Comparison of ENCODE assay signal across 2 cellular contexts in the genomic region with DNA sequence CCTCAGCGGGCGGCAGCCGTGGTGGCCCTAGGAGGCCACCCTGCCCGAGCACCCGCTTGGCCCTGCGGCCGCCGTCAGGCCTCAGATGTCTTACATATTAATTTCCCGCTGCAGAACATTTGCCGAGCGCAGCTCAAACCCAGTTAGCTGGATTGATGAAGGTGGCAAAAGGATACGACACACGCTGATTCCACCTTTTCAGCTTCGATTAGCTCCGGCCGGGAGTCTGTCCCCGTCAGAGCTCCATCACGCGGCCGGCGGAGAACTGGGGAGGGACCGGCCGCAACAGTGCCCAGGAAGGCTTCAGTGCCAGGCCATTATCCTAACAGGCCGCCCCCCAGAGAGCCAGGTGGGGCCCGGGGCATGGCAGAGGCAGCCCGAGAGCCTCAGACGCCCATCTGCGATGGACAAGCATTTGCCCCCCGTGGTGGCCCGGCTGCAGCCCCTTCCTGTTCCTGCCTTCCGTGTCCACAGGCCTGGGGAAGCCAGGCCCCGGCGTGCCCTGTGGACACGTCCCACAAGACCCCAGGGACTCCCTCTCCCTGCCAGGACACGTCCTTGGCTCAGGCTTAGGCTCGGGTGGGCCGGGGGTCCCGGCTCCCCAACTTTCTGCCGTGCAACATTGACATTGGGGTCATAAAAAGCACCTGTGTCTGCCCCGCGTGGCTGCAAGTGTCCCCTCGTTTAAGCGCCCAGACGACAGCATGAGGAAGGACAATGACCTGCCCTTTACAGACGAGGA.
TF ChIP-seq lines count a peak whose summit lies in the region.

No MANE protein-coding gene starts in this region.

TF ChIP-seq in K562, 482 proteins besides CTCF, POLR2A, EP300 and RAD21:
- TF ChIP-seq ZBTB7A (IDR thresholded peaks at IDR 0.05; ENCODE audit: borderline replicate concordance, control insufficient read depth, low read depth, low read length) (0 out of 2 replicates have a peak, but pooled peaks have one; percentile 9), SPI1 (IDR thresholded peaks at IDR 0.05; ENCODE audit: borderline replicate concordance, low read depth, low read length) (no peak)

TF ChIP-seq in SK-N-SH, 30 proteins besides CTCF, POLR2A, EP300 and RAD21 (continued from another document):
- TF ChIP-seq ZBTB33 (IDR thresholded peaks at IDR 0.05; ENCODE audit: borderline replicate concordance, low read depth) (no peak), JUND (IDR thresholded peaks at IDR 0.05) (no peak), RFX5 (IDR thresholded peaks at IDR 0.05; ENCODE audit: low read length) (no peak), POLR2AphosphoS5 (IDR thresholded peaks at IDR 0.05; ENCODE audit: low read depth, low read length) (no peak), EZH2phosphoT487 (IDR thresholded peaks at IDR 0.05; ENCODE audit: borderline replicate concordance, low read depth) (no peak), IRF3 (IDR thresholded peaks at IDR 0.05; ENCODE audit: low read depth, low read length) (no peak), NRF1 (IDR thresholded peaks at IDR 0.05; ENCODE audit: low read depth, low read length) (no peak), FOXM1 (IDR thresholded peaks at IDR 0.05; ENCODE audit: low read depth) (no peak)
TF ChIP-seq in SK-N-SH: peak in this region for 0.
